ENCODE assay signal across 15 cellular contexts in the genomic region with DNA sequence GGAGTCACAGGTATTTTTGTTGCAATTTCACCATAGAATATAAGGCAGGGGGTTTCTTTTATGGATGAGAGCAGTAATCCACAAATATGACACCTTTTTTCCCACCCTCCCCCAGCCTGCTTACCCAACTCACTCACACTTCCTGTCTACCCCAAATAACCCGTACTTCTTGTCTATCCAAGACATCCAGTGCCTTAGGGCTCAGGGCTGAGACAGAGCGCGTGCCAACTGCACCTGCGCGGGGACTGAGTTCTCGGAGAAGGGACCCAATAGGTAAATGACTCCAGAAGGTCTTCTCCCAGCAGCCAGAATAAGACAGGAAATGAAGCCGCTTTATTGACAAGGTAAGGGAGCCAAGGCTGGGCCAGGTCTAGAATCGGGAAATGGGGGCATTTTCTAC.
"Had no signal": no experiment of that assay in that cellular context is flagged by ENCODE, and none has a peak within 500 bp of the region (broad histone marks: within the 10 kb centered on the region; RNA-seq: fewer than 3 reads in every experiment).

No MANE protein-coding gene starts in this region.

- H3K36me3 ChIP-seq: lower lobe of right lung, stomach, vagina had no signal

- H3K27me3 ChIP-seq: vagina had no signal

- H3K4me3 ChIP-seq: lower lobe of right lung, stomach, vagina had no signal

- H3K4me1 ChIP-seq: lower lobe of right lung, parathyroid adenoma, stomach, vagina had no signal

- H3K9me3 Mint-ChIP-seq: activated B cell treated with CpG ODN at 0.5 μM for 24 hours; activated CD4-positive, alpha-beta T cell treated with anti-CD3 and anti-CD28 coated beads, Interleukin-2, amount 10 ng/mL, durations not matched to agents 24 days and 14 days; activated naive CD4-positive, alpha-beta T cell treated with anti-CD3 and anti-CD28 coated beads, Interleukin-2, amount 10 ng/mL, durations not matched to agents 7 days and 5 days; activated T-helper 17 cell treated with anti-CD3 and anti-CD28 coated beads, Interleukin-2, amount 50 U/mL, for 72 hours; central memory CD8-positive, alpha-beta T cell; dendritic cell treated with granulocyte-macrophage colony-stimulating factor and Interleukin-4, amounts not matched to agents 40 ng/mL and 50 ng/mL, for 4 days; effector memory CD8-positive, alpha-beta T cell had no signal

- H3K27ac Mint-ChIP-seq: activated B cell treated with CpG ODN at 0.5 μM for 24 hours; activated CD4-positive, alpha-beta T cell treated with anti-CD3 and anti-CD28 coated beads, Interleukin-2, amount 10 ng/mL, durations not matched to agents 24 days and 14 days; activated naive CD4-positive, alpha-beta T cell treated with anti-CD3 and anti-CD28 coated beads, Interleukin-2, amount 10 ng/mL, durations not matched to agents 7 days and 5 days; activated T-helper 17 cell treated with anti-CD3 and anti-CD28 coated beads, Interleukin-2, amount 50 U/mL, for 72 hours; dendritic cell treated with granulocyte-macrophage colony-stimulating factor and Interleukin-4, amounts not matched to agents 40 ng/mL and 50 ng/mL, for 4 days; effector memory CD8-positive, alpha-beta T cell had no signal

- H3K9me3 ChIP-seq: lower lobe of right lung, stomach, vagina had no signal

- H3K4me1 Mint-ChIP-seq: activated B cell treated with CpG ODN at 0.5 μM for 24 hours; activated CD4-positive, alpha-beta T cell treated with anti-CD3 and anti-CD28 coated beads, Interleukin-2, amount 10 ng/mL, durations not matched to agents 24 days and 14 days; activated naive CD4-positive, alpha-beta T cell treated with anti-CD3 and anti-CD28 coated beads, Interleukin-2, amount 10 ng/mL, durations not matched to agents 7 days and 5 days; activated T-helper 17 cell treated with anti-CD3 and anti-CD28 coated beads, Interleukin-2, amount 50 U/mL, for 72 hours; naive B cell had no signal

- H3K27ac ChIP-seq: lower lobe of right lung, parathyroid adenoma, stomach, vagina had no signal

- DNase-seq: activated B cell treated with CpG ODN at 0.5 μM for 24 hours; activated CD4-positive, alpha-beta T cell treated with anti-CD3 and anti-CD28 coated beads, Interleukin-2, amount 10 ng/mL, durations not matched to agents 24 days and 14 days; activated naive CD4-positive, alpha-beta T cell treated with anti-CD3 and anti-CD28 coated beads, Interleukin-2, amount 10 ng/mL, durations not matched to agents 7 days and 5 days; effector memory CD8-positive, alpha-beta T cell; erythroblast; hypothalamus; lower lobe of right lung; naive B cell; retina; stomach had no signal

- H3K36me3 Mint-ChIP-seq: activated naive CD4-positive, alpha-beta T cell treated with anti-CD3 and anti-CD28 coated beads, Interleukin-2, amount 10 ng/mL, durations not matched to agents 7 days and 5 days; naive B cell had no signal

- H2AFZ ChIP-seq: parathyroid adenoma had no signal

- H3K4me3 Mint-ChIP-seq: activated B cell treated with CpG ODN at 0.5 μM for 24 hours; activated CD4-positive, alpha-beta T cell treated with anti-CD3 and anti-CD28 coated beads, Interleukin-2, amount 10 ng/mL, durations not matched to agents 24 days and 14 days; activated naive CD4-positive, alpha-beta T cell treated with anti-CD3 and anti-CD28 coated beads, Interleukin-2, amount 10 ng/mL, durations not matched to agents 7 days and 5 days; activated T-helper 17 cell treated with anti-CD3 and anti-CD28 coated beads, Interleukin-2, amount 50 U/mL, for 72 hours; central memory CD8-positive, alpha-beta T cell; dendritic cell treated with granulocyte-macrophage colony-stimulating factor and Interleukin-4, amounts not matched to agents 40 ng/mL and 50 ng/mL, for 4 days; effector memory CD8-positive, alpha-beta T cell; naive B cell had no signal

- H3K9ac ChIP-seq: parathyroid adenoma had no signal
